In genomic region chr11:101582242-101583052, GRCh38 we compare ENCODE assay signal across 1 cellular context.
TF ChIP-seq lines count a peak whose summit lies in the region.

No MANE protein-coding gene starts in this region.

TF ChIP-seq in SK-N-SH treated with all-trans-retinoic acid at 6 μM for 48 hours, 23 proteins besides CTCF, POLR2A, EP300 and RAD21 (continued from another document):
- no peak for TF ChIP-seq PATZ1 (CRISPR knock-in tag; IDR thresholded peaks at IDR 0.05; ENCODE audit: borderline replicate concordance)
- TF ChIP-seq TOX (CRISPR knock-in tag; IDR thresholded peaks at IDR 0.05; ENCODE audit: borderline replicate concordance) = no peak
- TF ChIP-seq ESRRG (CRISPR knock-in tag; IDR thresholded peaks at IDR 0.05) = no peak
- TF ChIP-seq OSR1 (CRISPR knock-in tag; IDR thresholded peaks at IDR 0.05) = no peak
- TF ChIP-seq ZFP3 (CRISPR knock-in tag; IDR thresholded peaks at IDR 0.05) = no peak
- no peak for TF ChIP-seq TCF4 (CRISPR knock-in tag; IDR thresholded peaks at IDR 0.05; ENCODE audit: borderline replicate concordance)
- TF ChIP-seq PPARA (CRISPR knock-in tag; IDR thresholded peaks at IDR 0.05; ENCODE audit: borderline replicate concordance) = no peak
- TF ChIP-seq SNAI2 (CRISPR knock-in tag; IDR thresholded peaks at IDR 0.05) = no peak
- TF ChIP-seq, protein P1, sequence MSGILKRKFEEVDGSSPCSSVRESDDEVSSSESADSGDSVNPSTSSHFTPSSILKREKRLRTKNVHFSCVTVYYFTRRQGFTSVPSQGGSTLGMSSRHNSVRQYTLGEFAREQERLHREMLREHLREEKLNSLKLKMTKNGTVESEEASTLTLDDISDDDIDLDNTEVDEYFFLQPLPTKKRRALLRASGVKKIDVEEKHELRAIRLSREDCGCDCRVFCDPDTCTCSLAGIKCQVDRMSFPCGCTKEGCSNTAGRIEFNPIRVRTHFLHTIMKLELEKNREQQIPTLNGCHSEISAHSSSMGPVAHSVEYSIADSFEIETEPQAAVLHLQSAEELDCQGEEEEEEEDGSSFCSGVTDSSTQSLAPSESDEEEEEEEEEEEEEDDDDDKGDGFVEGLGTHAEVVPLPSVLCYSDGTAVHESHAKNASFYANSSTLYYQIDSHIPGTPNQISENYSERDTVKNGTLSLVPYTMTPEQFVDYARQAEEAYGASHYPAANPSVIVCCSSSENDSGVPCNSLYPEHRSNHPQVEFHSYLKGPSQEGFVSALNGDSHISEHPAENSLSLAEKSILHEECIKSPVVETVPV (CRISPR knock-in tag; IDR thresholded peaks at IDR 0.05) = no peak
- no peak for TF ChIP-seq RARB (CRISPR knock-in tag; IDR thresholded peaks at IDR 0.05)
